In the genomic region with DNA sequence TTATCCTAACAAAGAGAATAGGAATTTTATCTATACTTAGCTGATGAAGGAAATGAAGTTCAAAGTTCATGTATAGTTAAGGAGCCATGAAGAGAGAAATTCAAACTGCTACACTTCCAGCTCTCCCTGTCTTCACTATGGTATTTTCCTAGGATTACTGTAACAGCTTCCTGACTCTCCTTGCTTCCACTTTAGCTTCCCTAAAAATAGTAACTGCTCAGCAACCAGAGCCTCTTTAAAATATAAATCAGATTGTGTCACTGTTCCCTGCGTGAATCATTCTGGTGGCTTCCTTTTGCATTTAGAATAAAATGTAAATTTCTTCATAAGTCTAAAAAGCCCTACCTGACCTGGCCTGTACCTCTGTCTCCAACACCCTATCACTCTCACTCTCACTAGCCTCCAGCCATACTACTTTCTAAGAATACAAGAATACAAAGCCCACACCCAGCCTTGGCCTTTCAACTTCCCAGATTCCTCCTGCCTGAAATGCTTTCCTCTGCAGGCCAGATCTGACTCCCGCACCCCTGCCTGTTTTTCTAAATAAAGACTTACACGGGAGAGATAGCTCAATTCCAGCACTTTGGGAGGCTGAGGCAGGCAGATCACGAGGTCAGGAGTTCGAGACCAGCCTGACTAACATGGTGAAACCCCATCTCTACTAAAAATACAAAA, we compare ENCODE assay signal across 33 cellular contexts. TPM values are rescaled to one million over a fixed set of nuclear protein-coding genes. Genes with fewer than 3 reads are reported as not detected.
A peak's percentile ranks its signal among the peaks of the same experiment; 100 is the strongest.
DNase-seq lines count a peak whose midpoint lies in the region; ATAC-seq, FAIRE-seq and TF ChIP-seq lines count a peak whose summit lies in the region.
"Had no signal": no experiment of that assay in that cellular context is flagged by ENCODE, and none has a peak within 500 bp of the region (broad histone marks: within the 10 kb centered on the region; RNA-seq: fewer than 3 reads in every experiment).

No MANE protein-coding gene starts in this region.

- peaks cover 3% of the 10 kb centered on the region for H3F3A ChIP-seq in SK-N-SH (replicated peaks; ENCODE audit: insufficient read depth)

- no peaks in the 10 kb centered on the region for H3K9me2 ChIP-seq in SK-N-SH

- H3K36me3 ChIP-seq in cardiac muscle cell (no peaks in the 10 kb centered on the region), SK-N-SH (replicated peaks in 1 of 2; ENCODE audit: control insufficient read depth in 1 of 2, insufficient read depth in 2 of 2, low read length in 1 of 2) (no peaks in the 10 kb centered on the region), small intestine (ENCODE audit: control insufficient read depth in 2 of 2, insufficient read depth in 2 of 2, low read length in 2 of 2) (no peaks in the 10 kb centered on the region)
- H3K36me3 ChIP-seq: thyroid gland, vagina had no signal

- no peaks in the 10 kb centered on the region for H4K20me1 ChIP-seq in SK-N-SH (ENCODE audit: insufficient read depth)

- peak overlapping the region; percentile 67 for H3K27ac ChIP-seq in cardiac muscle cell
- peak overlapping the region; percentile 85 to 86; a peak in 3 of 4 replicates for H3K27ac ChIP-seq in SK-N-SH (ENCODE audit: low read depth in 2 of 2, low read length in 1 of 2)
- no peak overlapping the region for H3K27ac ChIP-seq in small intestine (ENCODE audit: low read depth in 1 of 2, low read length in 1 of 2)
- H3K27ac ChIP-seq: thyroid gland, vagina had no signal

- CTCF ChIA-PET in SK-N-SH (lab: Yijun Ruan, JAX), result no interaction called here

- TF ChIP-seq CTCF in cardiac muscle cell (IDR thresholded peaks at IDR 0.05; ENCODE audit: low read depth, low read length), result no peak
- TF ChIP-seq CTCF in SK-N-SH (IDR thresholded peaks at IDR 0.05), result no peak

- peak overlapping the region; percentile 84 for H2AFZ ChIP-seq in SK-N-SH (ENCODE audit: low read depth)

- no peak for TF ChIP-seq RAD21 in SK-N-SH (IDR thresholded peaks at IDR 0.05; ENCODE audit: low read length)

- peak overlapping the region; percentile 48; the same call in 1 of the 2 replicates for H3K4me2 ChIP-seq in SK-N-SH
- H3K4me2 ChIP-seq: smooth muscle cell had no signal

- POLR2A ChIA-PET in SK-N-SH (lab: Yijun Ruan, JAX), result no interaction called here

- WGBS in SK-N-SH (ENCODE audit: low lambda C conversion rate), result 5% methylated on average over 5 of the region's 5 CpGs
- WGBS in small intestine, 3 donors, result 51 to 77% (median 63%) methylated on average over 5 of the region's 5 CpGs

- ATAC-seq in Right ventricle myocardium inferior, result no peak
- no peak for ATAC-seq in HG03139 (IDR thresholded peaks at IDR 0.05; ENCODE audit: unreplicated experiment)
- ATAC-seq: activated CD8-positive, alpha-beta T cell treated with anti-CD3 and anti-CD28 coated beads, Interleukin-2, amount 10 ng/mL, durations not matched to agents 7 days and 5 days; naive thymus-derived CD4-positive, alpha-beta T cell; stimulated activated naive CD8-positive, alpha-beta T cell treated with anti-CD3 and anti-CD28 coated beads, Interleukin-15, amount 100 ng/mL, for 72 hours; T-helper 17 cell had no signal

- H3K4me1 ChIP-seq in cardiac muscle cell (ENCODE audit: low read depth), result peaks cover 28% of the 10 kb centered on the region
- peaks cover 0 to 4% of the 10 kb centered on the region in 2 experiments; a peak in 2 of 4 replicates for H3K4me1 ChIP-seq in SK-N-SH (ENCODE audit: control insufficient read depth in 1 of 2, insufficient read depth in 2 of 2, low read depth in 1 of 2, low read length in 1 of 2)
- H3K4me1 ChIP-seq in small intestine (ENCODE audit: control insufficient read depth in 2 of 2, insufficient read depth in 1 of 2, low read depth in 1 of 2, low read length in 1 of 2), result no peaks in the 10 kb centered on the region
- H3K4me1 ChIP-seq: thyroid gland, vagina had no signal

- TF ChIP-seq EP300 in SK-N-SH (IDR thresholded peaks at IDR 0.05; ENCODE audit: borderline replicate concordance in 1 of 2, low read depth in 1 of 2, low read length in 1 of 2), result no peak

- FAIRE-seq in small intestine (lab: Jason Lieb, UNC), result no peak
- FAIRE-seq in RCC 7860 (lab: Jason Lieb, UNC), result no peak
- FAIRE-seq: A204.1, astrocyte, H54, HTR-8/SVneo, keratinocyte had no signal

- no peaks in the 10 kb centered on the region for H3K79me2 ChIP-seq in SK-N-SH (ENCODE audit: insufficient read depth)

- peak; percentile 40 to 46 for DNase-seq in cardiac muscle cell (ENCODE audit: low read depth in 1 of 2, low spot score in 1 of 2)
- DNase-seq in Right ventricle myocardium inferior (ENCODE audit: missing footprints), result no peak
- no peak for DNase-seq in SK-N-SH
- peak; percentile 11 for DNase-seq in iPS-NIHi7 (ENCODE audit: extremely low spot score)
- DNase-seq in small intestine, result peak; percentile 34
- DNase-seq in activated CD8-positive, alpha-beta memory T cell treated with anti-CD3 and anti-CD28 coated beads for 24 hours, result no peak
- no peak for DNase-seq in RCC 7860 (ENCODE audit: low spot score)
- DNase-seq: activated CD8-positive, alpha-beta T cell treated with anti-CD3 and anti-CD28 coated beads, Interleukin-2, amount 10 ng/mL, durations not matched to agents 7 days and 5 days; activated T-cell treated with anti-CD3 and anti-CD28 coated beads for 4 hours; CD4-positive, alpha-beta memory T cell; cerebellar nuclear complex; GDM1; KBM-7; naive thymus-derived CD4-positive, alpha-beta T cell; NCI-H1436; NCI-H2081 treated with DMSO at 0.1 percent for 48 hours; NCI-H345; stimulated activated CD4-positive, alpha-beta T cell treated with anti-CD3 and anti-CD28 coated beads, Interleukin-1b, Interleukin-23, amount 100 ng/mL, for 48 hours; stimulated activated CD8-positive, alpha-beta memory T cell treated with anti-CD3 and anti-CD28 coated beads, Interleukin-4, amount 100 ng/mL, for 48 hours; stimulated activated naive CD8-positive, alpha-beta T cell treated with anti-CD3 and anti-CD28 coated beads, Interleukin-15, amount 100 ng/mL, for 72 hours; T-helper 17 cell; thyroid gland had no signal

- intact Hi-C loops in Right ventricle myocardium inferior (cut with DNase I), result no loop called here

- H3K9me3 ChIP-seq in cardiac muscle cell (ENCODE audit: low read depth) (no peaks in the 10 kb centered on the region), SK-N-SH (no peaks in the 10 kb centered on the region), small intestine (ENCODE audit: control insufficient read depth, low read depth) (no peaks in the 10 kb centered on the region)
- H3K9me3 ChIP-seq: thyroid gland, vagina had no signal

- H3K4me3 ChIP-seq in cardiac muscle cell (no peak overlapping the region), SK-N-SH (ENCODE audit: low read depth in 2 of 2, low read length in 1 of 2) (no peak overlapping the region), small intestine (ENCODE audit: low read depth in 1 of 2, low read length in 2 of 2) (no peak overlapping the region)
- H3K4me3 ChIP-seq: smooth muscle cell, thyroid gland, vagina had no signal

- no peaks in the 10 kb centered on the region for H3K27me3 ChIP-seq in cardiac muscle cell
- H3K27me3 ChIP-seq in SK-N-SH (ENCODE audit: insufficient read depth), result no peaks in the 10 kb centered on the region
- H3K27me3 ChIP-seq in small intestine (ENCODE audit: control insufficient read depth in 2 of 2, insufficient read depth in 2 of 2, low read length in 2 of 2), result no peaks in the 10 kb centered on the region
- H3K27me3 ChIP-seq: thyroid gland, vagina had no signal

- H3K9ac ChIP-seq in SK-N-SH, result peak overlapping the region; percentile 69

TF ChIP-seq in SK-N-SH, 30 proteins besides CTCF, POLR2A, EP300 and RAD21 (continues in another document):
- TF ChIP-seq GABPA (IDR thresholded peaks at IDR 0.05; ENCODE audit: low read depth) (no peak), MEF2A (IDR thresholded peaks at IDR 0.05; ENCODE audit: borderline replicate concordance, low read depth) (peak; percentile 22; the same call in 1 of the 2 replicates)
- TF ChIP-seq, protein P1, sequence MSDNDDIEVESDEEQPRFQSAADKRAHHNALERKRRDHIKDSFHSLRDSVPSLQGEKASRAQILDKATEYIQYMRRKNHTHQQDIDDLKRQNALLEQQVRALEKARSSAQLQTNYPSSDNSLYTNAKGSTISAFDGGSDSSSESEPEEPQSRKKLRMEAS (IDR thresholded peaks at IDR 0.05; ENCODE audit: low read depth), result no peak
- TF ChIP-seq, protein P2, sequence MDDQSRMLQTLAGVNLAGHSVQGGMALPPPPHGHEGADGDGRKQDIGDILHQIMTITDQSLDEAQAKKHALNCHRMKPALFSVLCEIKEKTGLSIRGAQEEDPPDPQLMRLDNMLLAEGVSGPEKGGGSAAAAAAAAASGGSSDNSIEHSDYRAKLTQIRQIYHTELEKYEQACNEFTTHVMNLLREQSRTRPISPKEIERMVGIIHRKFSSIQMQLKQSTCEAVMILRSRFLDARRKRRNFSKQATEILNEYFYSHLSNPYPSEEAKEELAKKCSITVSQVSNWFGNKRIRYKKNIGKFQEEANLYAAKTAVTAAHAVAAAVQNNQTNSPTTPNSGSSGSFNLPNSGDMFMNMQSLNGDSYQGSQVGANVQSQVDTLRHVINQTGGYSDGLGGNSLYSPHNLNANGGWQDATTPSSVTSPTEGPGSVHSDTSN (IDR thresholded peaks at IDR 0.05), result 0 out of 2 replicates have a peak, but pooled peaks have one; percentile 17

RNA-seq across cellular contexts. Expression of a gene that starts 30.5 kb away (rescaled TPM):
- not detected in 2 replicates for total RNA-seq in cardiac muscle cell
- polyA plus RNA-seq in cardiac muscle cell, result not detected in 2 replicates
- total RNA-seq in Right ventricle myocardium inferior, result not detected
- not detected in 2 replicates for polyA plus RNA-seq in SK-N-SH (2012; rRNA removed)
- not detected in 2 replicates for polyA plus RNA-seq in SK-N-SH (2012; cell fraction: cytosol; rRNA removed)
- polyA plus RNA-seq in SK-N-SH (2012; cell fraction: nucleus; rRNA removed), result not detected in 2 replicates
- not detected for polyA plus RNA-seq in small intestine
- total RNA-seq: activated CD8-positive, alpha-beta T cell treated with anti-CD3 and anti-CD28 coated beads, Interleukin-2, amount 10 ng/mL, durations not matched to agents 7 days and 5 days; astrocyte; CD4-positive, alpha-beta memory T cell; fibroblast of lung; glomerular endothelial cell; naive thymus-derived CD4-positive, alpha-beta T cell; RPMI7951; smooth muscle cell; T-helper 17 cell; thyroid gland; vagina had no signal
- polyA plus RNA-seq: CD4-positive, alpha-beta memory T cell; fibroblast of lung; keratinocyte; naive thymus-derived CD4-positive, alpha-beta T cell; smooth muscle cell had no signal

RNA-seq across cellular contexts. Expression of a gene that starts 38.1 kb away (rescaled TPM):
- total RNA-seq in cardiac muscle cell (not detected in 2 replicates), Right ventricle myocardium inferior (not detected)
- polyA plus RNA-seq in cardiac muscle cell (not detected in 2 replicates), SK-N-SH (2012; rRNA removed) (not detected in 2 replicates), small intestine (not detected)
- polyA plus RNA-seq in SK-N-SH (2012; cell fraction: cytosol; rRNA removed), result not detected in 2 replicates
- polyA plus RNA-seq in SK-N-SH (2012; cell fraction: nucleus; rRNA removed), result not detected in 2 replicates
- total RNA-seq: activated CD8-positive, alpha-beta T cell treated with anti-CD3 and anti-CD28 coated beads, Interleukin-2, amount 10 ng/mL, durations not matched to agents 7 days and 5 days; astrocyte; CD4-positive, alpha-beta memory T cell; fibroblast of lung; glomerular endothelial cell; naive thymus-derived CD4-positive, alpha-beta T cell; RPMI7951; smooth muscle cell; T-helper 17 cell; thyroid gland; vagina had no signal
- polyA plus RNA-seq: CD4-positive, alpha-beta memory T cell; fibroblast of lung; keratinocyte; naive thymus-derived CD4-positive, alpha-beta T cell; smooth muscle cell had no signal

Comparison
In these comparisons a context has a peak if more than half of its experiments do, and no peak if none do; other contexts are left out.
1. DNase-seq: peak in cardiac muscle cell (2 of 2), iPS-NIHi7 (single experiment) and small intestine (single experiment); none in Right ventricle myocardium inferior (single experiment), SK-N-SH (single experiment), activated CD8-positive, alpha-beta memory T cell treated with anti-CD3 and anti-CD28 coated beads for 24 hours (single experiment) and RCC 7860 (single experiment).
2. H3K27ac ChIP-seq: peak in cardiac muscle cell (single experiment) and SK-N-SH (2 of 2); none in small intestine (0 of 2).